1 cellular context compared by ENCODE assay signal in genomic region chr3:188978772-188979171, GRCh38.
TF ChIP-seq lines count a peak whose summit lies in the region.

No MANE protein-coding gene starts in this region.

TF ChIP-seq in A549, 52 proteins besides CTCF, POLR2A, EP300 and RAD21 (continued from another document):
- TF ChIP-seq MAFK (IDR thresholded peaks at IDR 0.05; ENCODE audit: partially characterized antibody) (no peak), NR3C1 (IDR thresholded peaks at IDR 0.05) (no peak), USF2 (IDR thresholded peaks at IDR 0.05) (no peak)
